15 cellular contexts compared by ENCODE assay signal in the genomic region with DNA sequence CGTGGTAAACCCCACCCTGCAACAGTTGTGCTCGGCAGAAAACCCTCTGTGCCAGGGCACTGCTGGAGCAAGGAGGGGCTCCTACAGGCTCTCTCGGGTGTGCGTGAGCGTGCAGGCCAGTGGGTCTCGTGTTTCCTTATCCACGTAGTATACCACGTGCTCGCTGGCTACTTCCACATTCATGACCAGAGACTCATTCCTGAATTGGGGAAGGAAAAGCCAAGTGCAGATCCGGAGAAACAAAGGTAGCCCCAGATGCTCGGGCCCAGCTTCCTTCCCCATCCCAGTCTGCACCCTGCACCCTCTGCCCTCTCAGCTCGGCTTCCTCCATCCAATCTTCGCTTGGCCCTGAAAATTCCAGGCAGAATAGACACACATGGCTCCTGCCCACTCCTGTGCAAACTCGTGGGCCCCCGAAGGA. TPM values are rescaled to one million over a fixed set of nuclear protein-coding genes. Genes with fewer than 3 reads are reported as not detected.
DNase-seq lines count a peak whose midpoint lies in the region; ATAC-seq and TF ChIP-seq lines count a peak whose summit lies in the region.
"Had no signal": no experiment of that assay in that cellular context is flagged by ENCODE, and none has a peak within 500 bp of the region (broad histone marks: within the 10 kb centered on the region; RNA-seq: fewer than 3 reads in every experiment).

No MANE protein-coding gene starts in this region.

- no peak overlapping the region for H3K27ac ChIP-seq in right atrium auricular region
- H3K27ac ChIP-seq in gastrocnemius medialis: no peak overlapping the region
- H3K27ac ChIP-seq: esophagus squamous epithelium, SK-N-MC had no signal

- H3K27me3 ChIP-seq in right atrium auricular region: no peaks in the 10 kb centered on the region
- H3K27me3 ChIP-seq in gastrocnemius medialis: peaks cover 7 to 36% (median 18%) of the 10 kb centered on the region in 3 donors

- no peak for TF ChIP-seq POLR2A in gastrocnemius medialis (IDR thresholded peaks at IDR 0.05)

- H3K27ac Mint-ChIP-seq in WTC11: no peak overlapping the region
- H3K27ac Mint-ChIP-seq in activated CD8-positive, alpha-beta memory T cell treated with anti-CD3 and anti-CD28 coated beads, Interleukin-2, amount 10 ng/mL, durations not matched to agents 7 days and 5 days: no peak overlapping the region
- H3K27ac Mint-ChIP-seq: naive thymus-derived CD4-positive, alpha-beta T cell had no signal

- in situ Hi-C loops in gastrocnemius medialis (cut with MboI; ENCODE audit: low sequenced_read_pairs in 4 of 4): no loop called here

- ATAC-seq in WTC11: no peak
- no peak for ATAC-seq in gastrocnemius medialis
- no peak for ATAC-seq in GM21447 (IDR thresholded peaks at IDR 0.05; ENCODE audit: unreplicated experiment)
- ATAC-seq in activated CD8-positive, alpha-beta memory T cell treated with anti-CD3 and anti-CD28 coated beads, Interleukin-2, amount 10 ng/mL, durations not matched to agents 7 days and 5 days: no peak
- ATAC-seq in HG02870 (IDR thresholded peaks at IDR 0.05; ENCODE audit: unreplicated experiment): no peak
- ATAC-seq: naive thymus-derived CD4-positive, alpha-beta T cell had no signal

- intact Hi-C loops in gastrocnemius medialis (cut with DNase I; ENCODE audit: low total_unique reads): no loop called here

- CTCF ChIA-PET in WTC11 (lab: Charles Lee): interaction anchor here (1.2 to 2.1 kb wide), 2 partner anchors 28 to 71 kb away, joined by 3 to 6 read pairs; a partner anchor contains a TSS
- CTCF ChIA-PET in activated CD8-positive, alpha-beta memory T cell treated with anti-CD3 and anti-CD28 coated beads, Interleukin-2, amount 10 ng/mL, durations not matched to agents 7 days and 5 days (lab: Charles Lee): no interaction called here

- peaks cover 21% of the 10 kb centered on the region for H3K9me3 Mint-ChIP-seq in WTC11
- H3K9me3 Mint-ChIP-seq in activated CD8-positive, alpha-beta memory T cell treated with anti-CD3 and anti-CD28 coated beads, Interleukin-2, amount 10 ng/mL, durations not matched to agents 7 days and 5 days (ENCODE audit: low read depth): no peaks in the 10 kb centered on the region

- no peak overlapping the region for H3K4me3 Mint-ChIP-seq in WTC11
- H3K4me3 Mint-ChIP-seq in activated CD8-positive, alpha-beta memory T cell treated with anti-CD3 and anti-CD28 coated beads, Interleukin-2, amount 10 ng/mL, durations not matched to agents 7 days and 5 days: no peak overlapping the region
- H3K4me3 Mint-ChIP-seq: naive thymus-derived CD4-positive, alpha-beta T cell had no signal

- POLR2A ChIA-PET in WTC11 (lab: Charles Lee): no interaction called here

- DNase-seq in GM03348 (ENCODE audit: low spot score) (peak; percentile 3), WTC11 (ENCODE audit: low spot score) (peak; percentile 5), right atrium auricular region (ENCODE audit: low spot score) (peak; percentile 60), gastrocnemius medialis (peak; percentile 24 to 52), cerebellum (ENCODE audit: low spot score) (no peak)
- no peak for DNase-seq in activated CD8-positive, alpha-beta memory T cell treated with anti-CD3 and anti-CD28 coated beads, Interleukin-2, amount 10 ng/mL, durations not matched to agents 7 days and 5 days
- DNase-seq: activated gamma-delta T cell, esophagus squamous epithelium, hippocampal formation, Kasumi-1, NCI-H1694 treated with DMSO at 0.1 percent for 48 hours had no signal

- H3K27me3 Mint-ChIP-seq in WTC11 (ENCODE audit: low read depth): peaks cover 11% of the 10 kb centered on the region; the same call in 1 of the 2 replicates
- peaks cover 47% of the 10 kb centered on the region for H3K27me3 Mint-ChIP-seq in activated CD8-positive, alpha-beta memory T cell treated with anti-CD3 and anti-CD28 coated beads, Interleukin-2, amount 10 ng/mL, durations not matched to agents 7 days and 5 days

- peaks cover 17% of the 10 kb centered on the region for H3K36me3 Mint-ChIP-seq in WTC11
- H3K36me3 Mint-ChIP-seq in activated CD8-positive, alpha-beta memory T cell treated with anti-CD3 and anti-CD28 coated beads, Interleukin-2, amount 10 ng/mL, durations not matched to agents 7 days and 5 days: no peaks in the 10 kb centered on the region

- H3K4me3 ChIP-seq in right atrium auricular region: no peak overlapping the region
- no peak overlapping the region for H3K4me3 ChIP-seq in gastrocnemius medialis
- H3K4me3 ChIP-seq: esophagus squamous epithelium, SK-N-MC had no signal

- no peaks in the 10 kb centered on the region for H3K4me1 ChIP-seq in right atrium auricular region
- no peaks in the 10 kb centered on the region for H3K4me1 ChIP-seq in gastrocnemius medialis
- H3K4me1 ChIP-seq: esophagus squamous epithelium had no signal

- no peaks in the 10 kb centered on the region for H3K36me3 ChIP-seq in right atrium auricular region
- no peaks in the 10 kb centered on the region for H3K36me3 ChIP-seq in gastrocnemius medialis
- H3K36me3 ChIP-seq: esophagus squamous epithelium had no signal

- TF ChIP-seq CTCF in WTC11 (IDR thresholded peaks at IDR 0.05) (no peak), right atrium auricular region (IDR thresholded peaks at IDR 0.05) (no peak), gastrocnemius medialis (IDR thresholded peaks at IDR 0.05 in 4 of 5, conservative IDR thresholded peaks at IDR 0.05 in 1 of 5) (no peak)

- H3K9me3 ChIP-seq in right atrium auricular region (peaks cover 0 to 3% of the 10 kb centered on the region in 2 donors), gastrocnemius medialis (no peaks in the 10 kb centered on the region)
- H3K9me3 ChIP-seq: esophagus squamous epithelium had no signal

- peaks cover 15% of the 10 kb centered on the region; the same call in 1 of the 2 replicates for H3K4me1 Mint-ChIP-seq in WTC11
- no peaks in the 10 kb centered on the region for H3K4me1 Mint-ChIP-seq in activated CD8-positive, alpha-beta memory T cell treated with anti-CD3 and anti-CD28 coated beads, Interleukin-2, amount 10 ng/mL, durations not matched to agents 7 days and 5 days

TF ChIP-seq in WTC11, 78 proteins besides CTCF, POLR2A, EP300 and RAD21:
- TF ChIP-seq, protein P1, sequence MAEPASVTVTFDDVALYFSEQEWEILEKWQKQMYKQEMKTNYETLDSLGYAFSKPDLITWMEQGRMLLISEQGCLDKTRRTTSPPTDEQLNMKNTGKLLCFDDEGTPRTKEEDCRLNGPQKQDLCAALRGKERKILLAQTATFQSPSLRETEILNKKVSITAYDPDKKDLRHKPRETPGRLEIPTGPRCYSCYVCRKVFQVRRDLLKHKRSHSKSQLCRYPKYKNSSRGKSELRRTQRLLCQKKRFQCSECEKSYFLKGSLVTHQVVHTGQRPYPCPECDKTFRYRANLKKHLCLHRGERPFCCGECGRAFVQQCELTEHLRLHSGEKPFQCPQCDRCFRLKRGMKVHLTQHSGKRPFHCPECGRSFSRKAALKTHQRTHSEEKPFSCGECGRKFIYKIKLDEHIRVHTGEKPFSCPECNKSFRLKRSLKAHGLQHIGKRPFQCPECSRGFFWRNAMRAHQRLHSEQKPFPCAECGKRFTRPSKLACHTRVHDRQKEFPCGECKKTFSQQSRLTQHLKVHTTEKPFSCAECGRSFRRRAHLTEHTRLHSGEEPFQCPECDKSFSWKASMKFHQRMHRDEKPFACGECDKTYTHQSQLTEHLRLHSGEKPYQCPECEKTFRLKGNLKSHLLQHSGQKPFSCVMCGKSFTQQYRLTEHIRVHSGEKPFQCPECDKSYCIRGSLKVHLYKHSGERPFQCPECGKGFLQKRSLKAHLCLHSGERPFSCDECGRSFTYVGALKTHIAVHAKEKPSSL (CRISPR knock-in tag; conservative IDR thresholded peaks at IDR 0.05): no peak
- TF ChIP-seq CREB1 (CRISPR knock-in tag; IDR thresholded peaks at IDR 0.05): no peak
- TF ChIP-seq NFE2L1 (CRISPR knock-in tag; IDR thresholded peaks at IDR 0.05): no peak

RNA-seq across cellular contexts. Expression of a gene that starts 29.4 kb away (rescaled TPM):
- total RNA-seq in WTC11 (2021) (35.3 to 39.9 TPM (median 35.8 TPM) in 3 replicates), right atrium auricular region (10 to 100 TPM; 12.2 to 14.1 TPM), gastrocnemius medialis (10 to 100 TPM; 18.1 to 51.5 (median 34.3) TPM), cerebellum (12.0 TPM)
- total RNA-seq in activated CD8-positive, alpha-beta memory T cell treated with anti-CD3 and anti-CD28 coated beads, Interleukin-2, amount 10 ng/mL, durations not matched to agents 7 days and 5 days: 10 to 100 TPM; 19.3 to 30.4 TPM

Comparison
In these comparisons a context has a peak if more than half of its experiments do, and no peak if none do; other contexts are left out.
1. DNase-seq: peak in GM03348 (single experiment), WTC11 (single experiment), right atrium auricular region (single experiment) and gastrocnemius medialis (2 of 2); none in activated CD8-positive, alpha-beta memory T cell treated with anti-CD3 and anti-CD28 coated beads, Interleukin-2, amount 10 ng/mL, durations not matched to agents 7 days and 5 days (single experiment) and cerebellum (single experiment).